ENCODE assay signal across 1 cellular context in the genomic region with DNA sequence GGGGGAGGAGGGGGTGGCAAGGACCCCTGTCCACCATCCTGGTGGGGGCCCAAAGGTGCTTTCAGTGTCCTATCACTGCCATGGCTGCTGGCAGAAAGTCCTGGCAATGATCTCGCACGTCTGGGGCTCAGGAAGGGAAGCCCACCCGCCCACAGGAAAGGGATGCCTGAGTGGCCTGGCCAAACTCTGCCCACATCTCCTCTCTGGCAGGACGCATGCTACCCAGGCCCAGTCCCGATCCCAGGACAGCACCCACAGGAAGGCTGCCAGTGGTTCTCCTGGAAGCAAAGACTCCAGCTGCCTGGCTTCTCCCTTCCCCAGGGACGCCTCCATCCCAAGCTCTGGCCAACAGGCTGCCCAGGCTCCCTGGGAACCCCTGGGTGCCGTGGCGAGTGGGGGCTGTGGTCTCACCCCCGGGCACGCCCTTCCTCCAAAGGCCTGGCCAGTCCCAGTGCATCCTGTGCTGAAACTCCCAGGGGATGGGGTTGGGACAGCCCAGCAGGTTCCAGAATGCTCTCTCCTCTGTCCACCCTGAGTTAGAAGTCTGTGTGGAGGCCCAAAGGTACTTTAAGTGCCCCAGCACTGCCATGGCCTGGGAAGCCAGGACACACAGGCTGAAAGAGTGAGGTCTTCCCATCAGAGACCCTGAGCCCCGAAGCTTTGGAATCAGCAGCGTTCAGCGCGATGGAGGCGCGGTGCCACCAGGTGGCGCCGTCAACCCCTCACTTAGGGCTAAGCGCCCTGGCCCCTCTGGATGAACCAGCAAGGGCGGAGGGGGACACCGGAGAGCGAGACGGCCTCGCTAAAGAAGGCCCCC.
A peak's percentile ranks its signal among the peaks of the same experiment; 100 is the strongest.
TF ChIP-seq lines count a peak whose summit lies in the region.

No MANE protein-coding gene starts in this region.

TF ChIP-seq in HepG2, 621 proteins besides CTCF, POLR2A, EP300 and RAD21 (continued from another document and continues in another):
- TF ChIP-seq, protein P1, sequence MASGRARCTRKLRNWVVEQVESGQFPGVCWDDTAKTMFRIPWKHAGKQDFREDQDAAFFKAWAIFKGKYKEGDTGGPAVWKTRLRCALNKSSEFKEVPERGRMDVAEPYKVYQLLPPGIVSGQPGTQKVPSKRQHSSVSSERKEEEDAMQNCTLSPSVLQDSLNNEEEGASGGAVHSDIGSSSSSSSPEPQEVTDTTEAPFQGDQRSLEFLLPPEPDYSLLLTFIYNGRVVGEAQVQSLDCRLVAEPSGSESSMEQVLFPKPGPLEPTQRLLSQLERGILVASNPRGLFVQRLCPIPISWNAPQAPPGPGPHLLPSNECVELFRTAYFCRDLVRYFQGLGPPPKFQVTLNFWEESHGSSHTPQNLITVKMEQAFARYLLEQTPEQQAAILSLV (CRISPR knock-in tag; IDR thresholded peaks at IDR 0.05; ENCODE audit: borderline replicate concordance) = 0 out of 2 replicates have a peak, but pooled peaks have one; percentile 22
- TF ChIP-seq SRY (CRISPR knock-in tag; IDR thresholded peaks at IDR 0.05) (0 out of 2 replicates have a peak, but pooled peaks have one; percentile 47), ZNF552 (CRISPR knock-in tag; IDR thresholded peaks at IDR 0.05; ENCODE audit: borderline replicate concordance) (no peak), RFXANK (CRISPR knock-in tag; IDR thresholded peaks at IDR 0.05) (no peak), ZNF335 (CRISPR knock-in tag; IDR thresholded peaks at IDR 0.05) (no peak), ATF7 (IDR thresholded peaks at IDR 0.05) (no peak), ATF7 (CRISPR knock-in tag; IDR thresholded peaks at IDR 0.05) (no peak), ERF (CRISPR knock-in tag; IDR thresholded peaks at IDR 0.05) (no peak), REPIN1 (CRISPR knock-in tag; IDR thresholded peaks at IDR 0.05; ENCODE audit: borderline replicate concordance, low read depth) (no peak), YEATS4 (CRISPR knock-in tag; IDR thresholded peaks at IDR 0.05; ENCODE audit: borderline replicate concordance) (no peak), KLF12 (CRISPR knock-in tag; IDR thresholded peaks at IDR 0.05; ENCODE audit: borderline replicate concordance) (no peak), ZNF333 (CRISPR knock-in tag; IDR thresholded peaks at IDR 0.05; ENCODE audit: borderline replicate concordance) (no peak), SOX13 (IDR thresholded peaks at IDR 0.05) (no peak), SOX13 (CRISPR knock-in tag; conservative IDR thresholded peaks at IDR 0.05 in 1 of 2, IDR thresholded peaks at IDR 0.05 in 1 of 2) (no peak), EED (CRISPR knock-in tag; IDR thresholded peaks at IDR 0.05) (peak; percentile 70; the same call in 1 of the 2 replicates), SYNCRIP (IDR thresholded peaks at IDR 0.05; ENCODE audit: insufficient read depth, low read depth, low read length) (no peak), POLR2G (IDR thresholded peaks at IDR 0.05; ENCODE audit: low read depth, low read length) (no peak), ZNF501 (CRISPR knock-in tag; IDR thresholded peaks at IDR 0.05) (peak; percentile 81), ZNF468 (CRISPR knock-in tag; IDR thresholded peaks at IDR 0.05) (no peak), SRSF9 (IDR thresholded peaks at IDR 0.05; ENCODE audit: borderline replicate concordance, insufficient read depth, low read depth, low read length, poor library complexity, severe bottlenecking) (no peak), KAT2B (IDR thresholded peaks at IDR 0.05; ENCODE audit: borderline replicate concordance, low read depth, low read length) (no peak), CBFB (CRISPR knock-in tag; IDR thresholded peaks at IDR 0.05) (peak; percentile 71; the same call in 1 of the 2 replicates), KDM2A (CRISPR knock-in tag; IDR thresholded peaks at IDR 0.05; ENCODE audit: borderline replicate concordance, low read depth) (peak; percentile 89; the same call in 1 of the 2 replicates), TOE1 (CRISPR knock-in tag; IDR thresholded peaks at IDR 0.05) (no peak), SALL1 (CRISPR knock-in tag; IDR thresholded peaks at IDR 0.05) (peak; percentile 75; the same call in 1 of the 2 replicates), MYNN (CRISPR knock-in tag; IDR thresholded peaks at IDR 0.05; ENCODE audit: low read depth) (no peak), ZNF543 (CRISPR knock-in tag; IDR thresholded peaks at IDR 0.05) (no peak), ZNF674 (CRISPR knock-in tag; IDR thresholded peaks at IDR 0.05; ENCODE audit: low read depth) (no peak), MXD4 (CRISPR knock-in tag; IDR thresholded peaks at IDR 0.05) (no peak), PAX8 (CRISPR knock-in tag; IDR thresholded peaks at IDR 0.05; ENCODE audit: borderline replicate concordance) (no peak), CAMTA2 (CRISPR knock-in tag; IDR thresholded peaks at IDR 0.05; ENCODE audit: borderline replicate concordance) (no peak), ATRX (CRISPR knock-in tag; IDR thresholded peaks at IDR 0.05; ENCODE audit: borderline replicate concordance) (no peak), ZFP36 (IDR thresholded peaks at IDR 0.05; ENCODE audit: borderline replicate concordance, low read depth, low read length, partially characterized antibody) (no peak), DNMT3B (CRISPR knock-in tag; conservative IDR thresholded peaks at IDR 0.05) (no peak), CBX5 (CRISPR knock-in tag; IDR thresholded peaks at IDR 0.05; ENCODE audit: borderline replicate concordance) (peak; percentile 76; the same call in 1 of the 2 replicates), HNRNPUL1 (IDR thresholded peaks at IDR 0.05; ENCODE audit: low read depth, low read length) (no peak)
- TF ChIP-seq, protein P2, sequence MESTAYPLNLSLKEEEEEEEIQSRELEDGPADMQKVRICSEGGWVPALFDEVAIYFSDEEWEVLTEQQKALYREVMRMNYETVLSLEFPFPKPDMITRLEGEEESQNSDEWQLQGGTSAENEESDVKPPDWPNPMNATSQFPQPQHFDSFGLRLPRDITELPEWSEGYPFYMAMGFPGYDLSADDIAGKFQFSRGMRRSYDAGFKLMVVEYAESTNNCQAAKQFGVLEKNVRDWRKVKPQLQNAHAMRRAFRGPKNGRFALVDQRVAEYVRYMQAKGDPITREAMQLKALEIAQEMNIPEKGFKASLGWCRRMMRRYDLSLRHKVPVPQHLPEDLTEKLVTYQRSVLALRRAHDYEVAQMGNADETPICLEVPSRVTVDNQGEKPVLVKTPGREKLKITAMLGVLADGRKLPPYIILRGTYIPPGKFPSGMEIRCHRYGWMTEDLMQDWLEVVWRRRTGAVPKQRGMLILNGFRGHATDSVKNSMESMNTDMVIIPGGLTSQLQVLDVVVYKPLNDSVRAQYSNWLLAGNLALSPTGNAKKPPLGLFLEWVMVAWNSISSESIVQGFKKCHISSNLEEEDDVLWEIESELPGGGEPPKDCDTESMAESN (CRISPR knock-in tag; conservative IDR thresholded peaks at IDR 0.05) = no peak
- TF ChIP-seq, protein P3, sequence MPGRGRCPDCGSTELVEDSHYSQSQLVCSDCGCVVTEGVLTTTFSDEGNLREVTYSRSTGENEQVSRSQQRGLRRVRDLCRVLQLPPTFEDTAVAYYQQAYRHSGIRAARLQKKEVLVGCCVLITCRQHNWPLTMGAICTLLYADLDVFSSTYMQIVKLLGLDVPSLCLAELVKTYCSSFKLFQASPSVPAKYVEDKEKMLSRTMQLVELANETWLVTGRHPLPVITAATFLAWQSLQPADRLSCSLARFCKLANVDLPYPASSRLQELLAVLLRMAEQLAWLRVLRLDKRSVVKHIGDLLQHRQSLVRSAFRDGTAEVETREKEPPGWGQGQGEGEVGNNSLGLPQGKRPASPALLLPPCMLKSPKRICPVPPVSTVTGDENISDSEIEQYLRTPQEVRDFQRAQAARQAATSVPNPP (CRISPR knock-in tag; IDR thresholded peaks at IDR 0.05) = no peak
- TF ChIP-seq, protein P4, sequence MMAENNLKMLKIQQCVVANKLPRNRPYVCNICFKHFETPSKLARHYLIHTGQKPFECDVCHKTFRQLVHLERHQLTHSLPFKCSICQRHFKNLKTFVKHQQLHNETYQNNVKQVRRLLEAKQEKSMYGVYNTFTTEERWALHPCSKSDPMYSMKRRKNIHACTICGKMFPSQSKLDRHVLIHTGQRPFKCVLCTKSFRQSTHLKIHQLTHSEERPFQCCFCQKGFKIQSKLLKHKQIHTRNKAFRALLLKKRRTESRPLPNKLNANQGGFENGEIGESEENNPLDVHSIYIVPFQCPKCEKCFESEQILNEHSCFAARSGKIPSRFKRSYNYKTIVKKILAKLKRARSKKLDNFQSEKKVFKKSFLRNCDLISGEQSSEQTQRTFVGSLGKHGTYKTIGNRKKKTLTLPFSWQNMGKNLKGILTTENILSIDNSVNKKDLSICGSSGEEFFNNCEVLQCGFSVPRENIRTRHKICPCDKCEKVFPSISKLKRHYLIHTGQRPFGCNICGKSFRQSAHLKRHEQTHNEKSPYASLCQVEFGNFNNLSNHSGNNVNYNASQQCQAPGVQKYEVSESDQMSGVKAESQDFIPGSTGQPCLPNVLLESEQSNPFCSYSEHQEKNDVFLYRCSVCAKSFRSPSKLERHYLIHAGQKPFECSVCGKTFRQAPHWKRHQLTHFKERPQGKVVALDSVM (CRISPR knock-in tag; IDR thresholded peaks at IDR 0.05) = no peak
- TF ChIP-seq, protein P5, sequence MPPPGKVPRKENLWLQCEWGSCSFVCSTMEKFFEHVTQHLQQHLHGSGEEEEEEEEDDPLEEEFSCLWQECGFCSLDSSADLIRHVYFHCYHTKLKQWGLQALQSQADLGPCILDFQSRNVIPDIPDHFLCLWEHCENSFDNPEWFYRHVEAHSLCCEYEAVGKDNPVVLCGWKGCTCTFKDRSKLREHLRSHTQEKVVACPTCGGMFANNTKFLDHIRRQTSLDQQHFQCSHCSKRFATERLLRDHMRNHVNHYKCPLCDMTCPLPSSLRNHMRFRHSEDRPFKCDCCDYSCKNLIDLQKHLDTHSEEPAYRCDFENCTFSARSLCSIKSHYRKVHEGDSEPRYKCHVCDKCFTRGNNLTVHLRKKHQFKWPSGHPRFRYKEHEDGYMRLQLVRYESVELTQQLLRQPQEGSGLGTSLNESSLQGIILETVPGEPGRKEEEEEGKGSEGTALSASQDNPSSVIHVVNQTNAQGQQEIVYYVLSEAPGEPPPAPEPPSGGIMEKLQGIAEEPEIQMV (CRISPR knock-in tag; IDR thresholded peaks at IDR 0.05; ENCODE audit: low read depth) = no peak
- TF ChIP-seq, protein P6, sequence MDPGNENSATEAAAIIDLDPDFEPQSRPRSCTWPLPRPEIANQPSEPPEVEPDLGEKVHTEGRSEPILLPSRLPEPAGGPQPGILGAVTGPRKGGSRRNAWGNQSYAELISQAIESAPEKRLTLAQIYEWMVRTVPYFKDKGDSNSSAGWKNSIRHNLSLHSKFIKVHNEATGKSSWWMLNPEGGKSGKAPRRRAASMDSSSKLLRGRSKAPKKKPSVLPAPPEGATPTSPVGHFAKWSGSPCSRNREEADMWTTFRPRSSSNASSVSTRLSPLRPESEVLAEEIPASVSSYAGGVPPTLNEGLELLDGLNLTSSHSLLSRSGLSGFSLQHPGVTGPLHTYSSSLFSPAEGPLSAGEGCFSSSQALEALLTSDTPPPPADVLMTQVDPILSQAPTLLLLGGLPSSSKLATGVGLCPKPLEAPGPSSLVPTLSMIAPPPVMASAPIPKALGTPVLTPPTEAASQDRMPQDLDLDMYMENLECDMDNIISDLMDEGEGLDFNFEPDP (CRISPR knock-in tag; conservative IDR thresholded peaks at IDR 0.05) = no peak
- TF ChIP-seq, protein P7, sequence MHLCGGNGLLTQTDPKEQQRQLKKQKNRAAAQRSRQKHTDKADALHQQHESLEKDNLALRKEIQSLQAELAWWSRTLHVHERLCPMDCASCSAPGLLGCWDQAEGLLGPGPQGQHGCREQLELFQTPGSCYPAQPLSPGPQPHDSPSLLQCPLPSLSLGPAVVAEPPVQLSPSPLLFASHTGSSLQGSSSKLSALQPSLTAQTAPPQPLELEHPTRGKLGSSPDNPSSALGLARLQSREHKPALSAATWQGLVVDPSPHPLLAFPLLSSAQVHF (CRISPR knock-in tag; IDR thresholded peaks at IDR 0.05) = no peak
- TF ChIP-seq, protein P8, sequence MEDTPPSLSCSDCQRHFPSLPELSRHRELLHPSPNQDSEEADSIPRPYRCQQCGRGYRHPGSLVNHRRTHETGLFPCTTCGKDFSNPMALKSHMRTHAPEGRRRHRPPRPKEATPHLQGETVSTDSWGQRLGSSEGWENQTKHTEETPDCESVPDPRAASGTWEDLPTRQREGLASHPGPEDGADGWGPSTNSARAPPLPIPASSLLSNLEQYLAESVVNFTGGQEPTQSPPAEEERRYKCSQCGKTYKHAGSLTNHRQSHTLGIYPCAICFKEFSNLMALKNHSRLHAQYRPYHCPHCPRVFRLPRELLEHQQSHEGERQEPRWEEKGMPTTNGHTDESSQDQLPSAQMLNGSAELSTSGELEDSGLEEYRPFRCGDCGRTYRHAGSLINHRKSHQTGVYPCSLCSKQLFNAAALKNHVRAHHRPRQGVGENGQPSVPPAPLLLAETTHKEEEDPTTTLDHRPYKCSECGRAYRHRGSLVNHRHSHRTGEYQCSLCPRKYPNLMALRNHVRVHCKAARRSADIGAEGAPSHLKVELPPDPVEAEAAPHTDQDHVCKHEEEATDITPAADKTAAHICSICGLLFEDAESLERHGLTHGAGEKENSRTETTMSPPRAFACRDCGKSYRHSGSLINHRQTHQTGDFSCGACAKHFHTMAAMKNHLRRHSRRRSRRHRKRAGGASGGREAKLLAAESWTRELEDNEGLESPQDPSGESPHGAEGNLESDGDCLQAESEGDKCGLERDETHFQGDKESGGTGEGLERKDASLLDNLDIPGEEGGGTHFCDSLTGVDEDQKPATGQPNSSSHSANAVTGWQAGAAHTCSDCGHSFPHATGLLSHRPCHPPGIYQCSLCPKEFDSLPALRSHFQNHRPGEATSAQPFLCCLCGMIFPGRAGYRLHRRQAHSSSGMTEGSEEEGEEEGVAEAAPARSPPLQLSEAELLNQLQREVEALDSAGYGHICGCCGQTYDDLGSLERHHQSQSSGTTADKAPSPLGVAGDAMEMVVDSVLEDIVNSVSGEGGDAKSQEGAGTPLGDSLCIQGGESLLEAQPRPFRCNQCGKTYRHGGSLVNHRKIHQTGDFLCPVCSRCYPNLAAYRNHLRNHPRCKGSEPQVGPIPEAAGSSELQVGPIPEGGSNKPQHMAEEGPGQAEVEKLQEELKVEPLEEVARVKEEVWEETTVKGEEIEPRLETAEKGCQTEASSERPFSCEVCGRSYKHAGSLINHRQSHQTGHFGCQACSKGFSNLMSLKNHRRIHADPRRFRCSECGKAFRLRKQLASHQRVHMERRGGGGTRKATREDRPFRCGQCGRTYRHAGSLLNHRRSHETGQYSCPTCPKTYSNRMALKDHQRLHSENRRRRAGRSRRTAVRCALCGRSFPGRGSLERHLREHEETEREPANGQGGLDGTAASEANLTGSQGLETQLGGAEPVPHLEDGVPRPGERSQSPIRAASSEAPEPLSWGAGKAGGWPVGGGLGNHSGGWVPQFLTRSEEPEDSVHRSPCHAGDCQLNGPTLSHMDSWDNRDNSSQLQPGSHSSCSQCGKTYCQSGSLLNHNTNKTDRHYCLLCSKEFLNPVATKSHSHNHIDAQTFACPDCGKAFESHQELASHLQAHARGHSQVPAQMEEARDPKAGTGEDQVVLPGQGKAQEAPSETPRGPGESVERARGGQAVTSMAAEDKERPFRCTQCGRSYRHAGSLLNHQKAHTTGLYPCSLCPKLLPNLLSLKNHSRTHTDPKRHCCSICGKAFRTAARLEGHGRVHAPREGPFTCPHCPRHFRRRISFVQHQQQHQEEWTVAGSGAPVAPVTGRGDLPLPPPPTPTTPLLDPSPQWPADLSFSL (CRISPR knock-in tag; IDR thresholded peaks at IDR 0.05) = no peak
- TF ChIP-seq, protein P9, sequence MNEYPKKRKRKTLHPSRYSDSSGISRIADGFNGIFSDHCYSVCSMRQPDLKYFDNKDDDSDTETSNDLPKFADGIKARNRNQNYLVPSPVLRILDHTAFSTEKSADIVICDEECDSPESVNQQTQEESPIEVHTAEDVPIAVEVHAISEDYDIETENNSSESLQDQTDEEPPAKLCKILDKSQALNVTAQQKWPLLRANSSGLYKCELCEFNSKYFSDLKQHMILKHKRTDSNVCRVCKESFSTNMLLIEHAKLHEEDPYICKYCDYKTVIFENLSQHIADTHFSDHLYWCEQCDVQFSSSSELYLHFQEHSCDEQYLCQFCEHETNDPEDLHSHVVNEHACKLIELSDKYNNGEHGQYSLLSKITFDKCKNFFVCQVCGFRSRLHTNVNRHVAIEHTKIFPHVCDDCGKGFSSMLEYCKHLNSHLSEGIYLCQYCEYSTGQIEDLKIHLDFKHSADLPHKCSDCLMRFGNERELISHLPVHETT (CRISPR knock-in tag; conservative IDR thresholded peaks at IDR 0.05) = no peak
